21 cellular contexts compared by ENCODE assay signal in the genomic region with DNA sequence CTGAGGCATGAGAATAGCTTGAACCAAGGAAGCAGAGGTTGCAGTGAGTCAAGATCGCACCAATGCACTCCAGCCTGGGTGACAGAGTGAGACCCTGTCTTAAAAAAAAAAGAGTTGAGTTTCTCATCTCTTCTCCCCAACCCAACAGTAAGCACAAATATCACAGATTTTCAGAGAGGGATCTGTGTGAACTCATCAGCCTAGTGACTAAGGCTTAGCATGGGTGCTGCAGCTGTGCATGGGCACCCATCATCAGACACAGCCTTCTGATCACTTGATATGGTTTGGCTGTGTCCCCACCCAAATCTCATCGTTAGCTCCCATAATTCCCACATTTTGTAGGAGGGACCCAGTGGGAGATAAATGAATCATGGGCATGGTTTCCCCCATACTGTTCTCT.
"Had no signal": no experiment of that assay in that cellular context is flagged by ENCODE, and none has a peak within 500 bp of the region (broad histone marks: within the 10 kb centered on the region; RNA-seq: fewer than 3 reads in every experiment).

No MANE protein-coding gene starts in this region.

- H3K27me3 ChIP-seq: breast epithelium, esophagus squamous epithelium, gastroesophageal sphincter, heart left ventricle, right lobe of liver, thyroid gland had no signal

- H3K36me3 ChIP-seq: breast epithelium, esophagus squamous epithelium, gastroesophageal sphincter, heart left ventricle, right lobe of liver, thyroid gland, WERI-Rb-1 had no signal

- H3K27me3 Mint-ChIP-seq: T-cell had no signal

- ATAC-seq: activated CD8-positive, alpha-beta T cell treated with anti-CD3 and anti-CD28 coated beads, Interleukin-2, amount 10 ng/mL, durations not matched to agents 7 days and 5 days; T-cell had no signal

- H3K4me3 ChIP-seq: breast epithelium, coronary artery, esophagus squamous epithelium, gastroesophageal sphincter, heart left ventricle, right lobe of liver, thyroid gland had no signal

- H3K4me1 ChIP-seq: breast epithelium, right lobe of liver, thyroid gland had no signal

- H3K4me3 Mint-ChIP-seq: activated CD4-positive, alpha-beta T cell treated with anti-CD3 and anti-CD28 coated beads, Interleukin-2, amount 10 ng/mL, durations not matched to agents 7 days and 5 days; activated CD8-positive, alpha-beta T cell treated with anti-CD3 and anti-CD28 coated beads, Interleukin-2, amount 10 ng/mL, durations not matched to agents 7 days and 5 days; endodermal cell; T-cell; T-helper 2 cell treated with Interferon-gamma antibody and Interleukin-4, amounts not matched to agents 5 μg/mL and 100 μg/mL, for 36 hours had no signal

- H3K27ac Mint-ChIP-seq: activated CD4-positive, alpha-beta T cell treated with anti-CD3 and anti-CD28 coated beads, Interleukin-2, amount 10 ng/mL, durations not matched to agents 7 days and 5 days; activated CD8-positive, alpha-beta T cell treated with anti-CD3 and anti-CD28 coated beads, Interleukin-2, amount 10 ng/mL, durations not matched to agents 7 days and 5 days; activated naive CD4-positive, alpha-beta T cell treated with anti-CD3 and anti-CD28 coated beads, Interleukin-2, amount 50 U/mL, for 72 hours; endodermal cell; T-cell; T-helper 2 cell treated with Interferon-gamma antibody and Interleukin-4, amounts not matched to agents 5 μg/mL and 100 μg/mL, for 36 hours had no signal

- H3K4me1 Mint-ChIP-seq: endodermal cell, T-cell had no signal

- H3K9me3 ChIP-seq: breast epithelium, esophagus squamous epithelium, gastroesophageal sphincter, heart left ventricle, right lobe of liver, thyroid gland had no signal

- DNase-seq: activated CD4-positive, alpha-beta T cell treated with anti-CD3 and anti-CD28 coated beads, Interleukin-2, amount 10 ng/mL, durations not matched to agents 7 days and 5 days; activated CD4-positive, CD25-positive, alpha-beta regulatory T cell treated with anti-CD3 and anti-CD28 coated beads, Interleukin-2, amount 50 U/mL, for 72 hours; activated CD8-positive, alpha-beta T cell treated with anti-CD3 and anti-CD28 coated beads, Interleukin-2, amount 10 ng/mL, durations not matched to agents 7 days and 5 days; activated T-cell treated with anti-CD3 and anti-CD28 coated beads, Interleukin-2, amount 50 U/mL, for 1 hour; endodermal cell; esophagus squamous epithelium; islet precursor cell; right lobe of liver; stimulated activated CD4-positive, alpha-beta T cell treated with anti-CD3 and anti-CD28 coated beads, Interleukin-15, amount 100 ng/mL, for 24 hours; stimulated activated CD4-positive, alpha-beta T cell treated with anti-CD3 and anti-CD28 coated beads, Interleukin-2, amount 100 ng/mL, for 48 hours; stimulated activated CD8-positive, alpha-beta memory T cell treated with anti-CD3 and anti-CD28 coated beads, Interleukin-4, amount 100 ng/mL, for 48 hours; stimulated activated naive CD4-positive, alpha-beta T cell; T-cell; thyroid gland; WERI-Rb-1 had no signal

- H3K36me3 Mint-ChIP-seq: activated naive CD4-positive, alpha-beta T cell treated with anti-CD3 and anti-CD28 coated beads, Interleukin-2, amount 50 U/mL, for 72 hours; T-cell had no signal

- H3K9me3 Mint-ChIP-seq: T-cell; T-helper 2 cell treated with Interferon-gamma antibody and Interleukin-4, amounts not matched to agents 5 μg/mL and 100 μg/mL, for 36 hours had no signal

- H3K27ac ChIP-seq: breast epithelium, coronary artery, esophagus squamous epithelium, gastroesophageal sphincter, right lobe of liver, thyroid gland, WERI-Rb-1 had no signal
